Comparison of ENCODE assay signal across 9 cellular contexts in genomic region chr21:15552914-15553491, GRCh38.
DNase-seq lines count a peak whose midpoint lies in the region; ATAC-seq and TF ChIP-seq lines count a peak whose summit lies in the region.
"Had no signal": no experiment of that assay in that cellular context is flagged by ENCODE, and none has a peak within 500 bp of the region (broad histone marks: within the 10 kb centered on the region; RNA-seq: fewer than 3 reads in every experiment).

No MANE protein-coding gene starts in this region.

- ATAC-seq in heart right ventricle (peak in 1 of 8 donors; percentile 23), foreskin keratinocyte (peak; percentile 46)

- intact Hi-C loops in heart right ventricle (cut with DNase I) = no loop called here
- intact Hi-C loops in activated naive CD4-positive, alpha-beta T cell treated with anti-CD3 and anti-CD28 coated beads for 36 hours (cut with micrococcal nuclease) = loop anchor here (1.0 to 2.0 kb wide), 4 partner anchors 38 to 689 kb away; no protein-coding TSS in a partner anchor

- H3K27me3 Mint-ChIP-seq in activated naive CD4-positive, alpha-beta T cell treated with anti-CD3 and anti-CD28 coated beads for 36 hours (ENCODE audit: low read depth) = no peaks in the 10 kb centered on the region
- H3K27me3 Mint-ChIP-seq: stimulated activated naive CD8-positive, alpha-beta T cell treated with anti-CD3 and anti-CD28 coated beads, Interleukin-15, Interleukin-2, amounts not matched to agents 100 ng/mL and 50 ng/mL, for 24 hours had no signal

- H3K4me1 ChIP-seq in heart right ventricle (no peaks in the 10 kb centered on the region), right atrium auricular region (no peaks in the 10 kb centered on the region), foreskin keratinocyte (no peaks in the 10 kb centered on the region)

- H3K27ac ChIP-seq in heart right ventricle = no peak overlapping the region
- no peak overlapping the region for H3K27ac ChIP-seq in right atrium auricular region
- H3K27ac ChIP-seq in foreskin keratinocyte = no peak overlapping the region

- DNase-seq in heart right ventricle = no peak
- DNase-seq in right atrium auricular region (ENCODE audit: low spot score) = no peak
- peak; percentile 41 for DNase-seq in SK-MEL-5 (ENCODE audit: low read depth, low spot score)
- peak in 1 of 2 donors; percentile 39 for DNase-seq in foreskin keratinocyte
- DNase-seq in stimulated activated CD4-positive, alpha-beta T cell treated with anti-CD3 and anti-CD28 coated beads, Interleukin-4, amount 100 ng/mL, for 1 hour = no peak
- DNase-seq in activated CD8-positive, alpha-beta memory T cell treated with anti-CD3 and anti-CD28 coated beads for 24 hours = no peak
- DNase-seq in activated naive CD4-positive, alpha-beta T cell treated with anti-CD3 and anti-CD28 coated beads for 36 hours = no peak
- DNase-seq in NCI-H2029 treated with DMSO at 0.1 percent for 48 hours (lab: John Stamatoyannopoulos, UW) = no peak

- H3K36me3 ChIP-seq in heart right ventricle = no peaks in the 10 kb centered on the region
- H3K36me3 ChIP-seq in right atrium auricular region = no peaks in the 10 kb centered on the region

- in situ Hi-C loops in SK-MEL-5 (cut with HindIII; ENCODE audit: low pct_unique_long_range_greater_than_20kb, low sequenced_read_pairs) = no loop called here

- H3K9me3 ChIP-seq in heart right ventricle = peaks cover 0 to 12% (median 0%) of the 10 kb centered on the region in 11 donors
- H3K9me3 ChIP-seq in right atrium auricular region = no peaks in the 10 kb centered on the region

- H3K4me1 Mint-ChIP-seq in activated naive CD4-positive, alpha-beta T cell treated with anti-CD3 and anti-CD28 coated beads for 36 hours (ENCODE audit: low read depth) = peaks cover 15% of the 10 kb centered on the region

- TF ChIP-seq CTCF in heart right ventricle (IDR thresholded peaks at IDR 0.05) = peak in 6 of 9 donors; percentile 13 to 49 (median 32)
- peak in 1 of 2 donors; percentile 43 for TF ChIP-seq CTCF in right atrium auricular region (IDR thresholded peaks at IDR 0.05)
- peak; percentile 70 for TF ChIP-seq CTCF in foreskin keratinocyte (conservative IDR thresholded peaks at IDR 0.05)

- CTCF ChIA-PET in activated naive CD4-positive, alpha-beta T cell treated with anti-CD3 and anti-CD28 coated beads for 36 hours (lab: Charles Lee) = interaction anchor here (0.6 to 2.3 kb wide), 16 partner anchors 11 to 1086 kb away, joined by 3 to 15 read pairs (median 4); no protein-coding TSS in a partner anchor

- no peaks in the 10 kb centered on the region for H3K36me3 Mint-ChIP-seq in activated naive CD4-positive, alpha-beta T cell treated with anti-CD3 and anti-CD28 coated beads for 36 hours (ENCODE audit: low read depth)

- H3K4me3 Mint-ChIP-seq in activated naive CD4-positive, alpha-beta T cell treated with anti-CD3 and anti-CD28 coated beads for 36 hours = no peak overlapping the region
- H3K4me3 Mint-ChIP-seq: stimulated activated naive CD8-positive, alpha-beta T cell treated with anti-CD3 and anti-CD28 coated beads, Interleukin-15, Interleukin-2, amounts not matched to agents 100 ng/mL and 50 ng/mL, for 24 hours had no signal

- H3K27me3 ChIP-seq in heart right ventricle (no peaks in the 10 kb centered on the region), right atrium auricular region (no peaks in the 10 kb centered on the region), foreskin keratinocyte (no peaks in the 10 kb centered on the region)

- H3K27ac Mint-ChIP-seq in activated naive CD4-positive, alpha-beta T cell treated with anti-CD3 and anti-CD28 coated beads for 36 hours = no peak overlapping the region
- H3K27ac Mint-ChIP-seq: stimulated activated naive CD8-positive, alpha-beta T cell treated with anti-CD3 and anti-CD28 coated beads, Interleukin-15, Interleukin-2, amounts not matched to agents 100 ng/mL and 50 ng/mL, for 24 hours had no signal

- 61 to 76% methylated on average over 3 of the region's 3 CpGs for WGBS in heart right ventricle, 2 donors

- H3K4me3 ChIP-seq in heart right ventricle (no peak overlapping the region), right atrium auricular region (no peak overlapping the region)

- no peaks in the 10 kb centered on the region for H3K9me3 Mint-ChIP-seq in activated naive CD4-positive, alpha-beta T cell treated with anti-CD3 and anti-CD28 coated beads for 36 hours
